1 cellular context compared by ENCODE assay signal in the genomic region with DNA sequence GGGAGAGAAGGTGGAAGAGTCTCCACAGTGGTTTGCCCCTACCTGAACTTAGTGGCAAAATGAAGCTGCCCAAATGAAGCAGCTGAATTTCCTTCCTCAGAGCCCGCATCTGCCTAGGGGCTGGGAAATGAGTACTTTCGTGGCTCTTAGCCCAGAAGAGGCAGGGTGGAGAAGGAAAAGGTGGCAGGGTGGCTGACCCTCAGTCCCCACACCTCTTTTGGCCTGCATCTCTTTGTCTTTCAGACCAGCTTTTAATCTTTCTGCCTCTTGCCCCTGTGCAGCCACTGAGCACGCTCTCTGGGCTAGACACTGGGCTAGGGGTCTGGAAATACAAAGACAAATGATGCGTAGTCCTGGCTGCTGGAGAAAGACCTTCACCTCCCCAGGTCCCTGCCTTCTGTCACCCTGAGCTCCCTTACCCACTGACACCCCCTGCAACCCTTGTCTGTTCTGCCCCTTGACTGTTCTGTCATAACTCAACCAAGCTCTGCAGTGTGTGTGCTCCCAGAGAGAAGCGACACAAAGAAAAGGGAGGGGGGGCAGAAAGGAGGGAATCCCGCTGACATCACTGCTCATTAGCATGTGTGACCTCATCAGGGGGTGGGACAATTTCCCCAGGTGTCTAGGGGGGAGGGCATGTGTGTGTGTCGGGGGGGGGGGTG.
TF ChIP-seq lines count a peak whose summit lies in the region.

No MANE protein-coding gene starts in this region.

TF ChIP-seq in GM23338, 12 proteins besides CTCF, POLR2A, EP300 and RAD21 (continued from another document):
- TF ChIP-seq, protein P1, sequence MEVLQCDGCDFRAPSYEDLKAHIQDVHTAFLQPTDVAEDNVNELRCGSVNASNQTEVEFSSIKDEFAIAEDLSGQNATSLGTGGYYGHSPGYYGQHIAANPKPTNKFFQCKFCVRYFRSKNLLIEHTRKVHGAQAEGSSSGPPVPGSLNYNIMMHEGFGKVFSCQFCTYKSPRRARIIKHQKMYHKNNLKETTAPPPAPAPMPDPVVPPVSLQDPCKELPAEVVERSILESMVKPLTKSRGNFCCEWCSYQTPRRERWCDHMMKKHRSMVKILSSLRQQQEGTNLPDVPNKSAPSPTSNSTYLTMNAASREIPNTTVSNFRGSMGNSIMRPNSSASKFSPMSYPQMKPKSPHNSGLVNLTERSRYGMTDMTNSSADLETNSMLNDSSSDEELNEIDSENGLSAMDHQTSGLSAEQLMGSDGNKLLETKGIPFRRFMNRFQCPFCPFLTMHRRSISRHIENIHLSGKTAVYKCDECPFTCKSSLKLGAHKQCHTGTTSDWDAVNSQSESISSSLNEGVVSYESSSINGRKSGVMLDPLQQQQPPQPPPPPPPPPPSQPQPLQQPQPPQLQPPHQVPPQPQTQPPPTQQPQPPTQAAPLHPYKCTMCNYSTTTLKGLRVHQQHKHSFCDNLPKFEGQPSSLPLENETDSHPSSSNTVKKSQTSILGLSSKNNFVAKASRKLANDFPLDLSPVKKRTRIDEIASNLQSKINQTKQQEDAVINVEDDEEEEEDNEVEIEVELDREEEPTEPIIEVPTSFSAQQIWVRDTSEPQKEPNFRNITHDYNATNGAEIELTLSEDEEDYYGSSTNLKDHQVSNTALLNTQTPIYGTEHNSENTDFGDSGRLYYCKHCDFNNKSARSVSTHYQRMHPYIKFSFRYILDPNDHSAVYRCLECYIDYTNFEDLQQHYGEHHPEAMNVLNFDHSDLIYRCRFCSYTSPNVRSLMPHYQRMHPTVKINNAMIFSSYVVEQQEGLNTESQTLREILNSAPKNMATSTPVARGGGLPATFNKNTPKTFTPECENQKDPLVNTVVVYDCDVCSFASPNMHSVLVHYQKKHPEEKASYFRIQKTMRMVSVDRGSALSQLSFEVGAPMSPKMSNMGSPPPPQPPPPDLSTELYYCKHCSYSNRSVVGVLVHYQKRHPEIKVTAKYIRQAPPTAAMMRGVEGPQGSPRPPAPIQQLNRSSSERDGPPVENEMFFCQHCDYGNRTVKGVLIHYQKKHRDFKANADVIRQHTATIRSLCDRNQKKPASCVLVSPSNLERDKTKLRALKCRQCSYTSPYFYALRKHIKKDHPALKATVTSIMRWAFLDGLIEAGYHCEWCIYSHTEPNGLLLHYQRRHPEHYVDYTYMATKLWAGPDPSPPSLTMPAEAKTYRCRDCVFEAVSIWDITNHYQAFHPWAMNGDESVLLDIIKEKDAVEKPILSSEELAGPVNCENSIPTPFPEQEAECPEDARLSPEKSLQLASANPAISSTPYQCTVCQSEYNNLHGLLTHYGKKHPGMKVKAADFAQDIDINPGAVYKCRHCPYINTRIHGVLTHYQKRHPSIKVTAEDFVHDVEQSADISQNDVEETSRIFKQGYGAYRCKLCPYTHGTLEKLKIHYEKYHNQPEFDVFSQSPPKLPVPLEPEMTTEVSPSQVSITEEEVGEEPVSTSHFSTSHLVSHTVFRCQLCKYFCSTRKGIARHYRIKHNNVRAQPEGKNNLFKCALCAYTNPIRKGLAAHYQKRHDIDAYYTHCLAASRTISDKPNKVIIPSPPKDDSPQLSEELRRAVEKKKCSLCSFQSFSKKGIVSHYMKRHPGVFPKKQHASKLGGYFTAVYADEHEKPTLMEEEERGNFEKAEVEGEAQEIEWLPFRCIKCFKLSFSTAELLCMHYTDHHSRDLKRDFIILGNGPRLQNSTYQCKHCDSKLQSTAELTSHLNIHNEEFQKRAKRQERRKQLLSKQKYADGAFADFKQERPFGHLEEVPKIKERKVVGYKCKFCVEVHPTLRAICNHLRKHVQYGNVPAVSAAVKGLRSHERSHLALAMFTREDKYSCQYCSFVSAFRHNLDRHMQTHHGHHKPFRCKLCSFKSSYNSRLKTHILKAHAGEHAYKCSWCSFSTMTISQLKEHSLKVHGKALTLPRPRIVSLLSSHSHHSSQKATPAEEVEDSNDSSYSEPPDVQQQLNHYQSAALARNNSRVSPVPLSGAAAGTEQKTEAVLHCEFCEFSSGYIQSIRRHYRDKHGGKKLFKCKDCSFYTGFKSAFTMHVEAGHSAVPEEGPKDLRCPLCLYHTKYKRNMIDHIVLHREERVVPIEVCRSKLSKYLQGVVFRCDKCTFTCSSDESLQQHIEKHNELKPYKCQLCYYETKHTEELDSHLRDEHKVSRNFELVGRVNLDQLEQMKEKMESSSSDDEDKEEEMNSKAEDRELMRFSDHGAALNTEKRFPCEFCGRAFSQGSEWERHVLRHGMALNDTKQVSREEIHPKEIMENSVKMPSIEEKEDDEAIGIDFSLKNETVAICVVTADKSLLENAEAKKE (CRISPR knock-in tag; IDR thresholded peaks at IDR 0.05), result no peak
- TF ChIP-seq POLR2AphosphoS5 (IDR thresholded peaks at IDR 0.05; ENCODE audit: low read depth), result peak; percentile 41; the same call in 1 of the 2 replicates
- TF ChIP-seq CREB1 (CRISPR knock-in tag; IDR thresholded peaks at IDR 0.05; ENCODE audit: low read depth), result peak; percentile 78
